ENCODE assay signal across 8 cellular contexts in genomic region chr1:169105434-169106094, GRCh38. TPM values are rescaled to one million over a fixed set of nuclear protein-coding genes. Genes with fewer than 3 reads are reported as not detected.
DNase-seq lines count a peak whose midpoint lies in the region; ATAC-seq, FAIRE-seq and TF ChIP-seq lines count a peak whose summit lies in the region.

No MANE protein-coding gene starts in this region.

- peak overlapping the region; percentile 72 to 85 for H3K4me3 ChIP-seq in mucosa of rectum (ENCODE audit: low read length in 2 of 2)
- H3K4me3 ChIP-seq in upper lobe of left lung, result peak overlapping the region; percentile 65 to 87 (median 74)

- 5% methylated on average over 22 of the region's 47 CpGs; no CpG with 5 or more reads in 1 of the 2 donors for WGBS in upper lobe of left lung, 2 donors

- FAIRE-seq in GM12892 (lab: Jason Lieb, UNC), result peak; percentile 62

- peak; percentile 33 for DNase-seq in AG08396 (ENCODE audit: low spot score)
- peak; percentile 36 for DNase-seq in GM12892 (ENCODE audit: insufficient read length)
- peak; percentile 29 to 59 for DNase-seq in NCI-H1930 (lab: John Stamatoyannopoulos, UW)
- peak; percentile 14 to 28 for DNase-seq in activated CD4-positive, alpha-beta T cell treated with anti-CD3 and anti-CD28 coated beads for 4 hours
- DNase-seq in epithelial cell of prostate (ENCODE audit: low read depth, low spot score), result no peak
- peak; percentile 94 to 95 for DNase-seq in upper lobe of left lung

- H3K9me3 ChIP-seq in mucosa of rectum (ENCODE audit: control insufficient read depth in 2 of 2, low read length in 2 of 2) (no peaks in the 10 kb centered on the region), upper lobe of left lung (no peaks in the 10 kb centered on the region)

- H3K36me3 ChIP-seq in mucosa of rectum (ENCODE audit: control insufficient read depth in 2 of 2, insufficient read depth in 2 of 2, low read length in 2 of 2) (peaks cover 0 to 6% of the 10 kb centered on the region in 2 donors), upper lobe of left lung (no peaks in the 10 kb centered on the region)

- peak overlapping the region; percentile 75 for H3K27ac ChIP-seq in epithelial cell of prostate
- peak overlapping the region; percentile 85 to 92 for H3K27ac ChIP-seq in mucosa of rectum (ENCODE audit: low read depth in 2 of 2, low read length in 2 of 2)
- H3K27ac ChIP-seq in upper lobe of left lung, result peak overlapping the region; percentile 86 to 95 (median 92)

- H3K27me3 ChIP-seq in mucosa of rectum (ENCODE audit: control insufficient read depth in 2 of 2, insufficient read depth in 2 of 2, low read length in 2 of 2) (no peaks in the 10 kb centered on the region), upper lobe of left lung (peaks cover 0 to 4% (median 0%) of the 10 kb centered on the region in 4 donors)

- ATAC-seq in HG02852 (IDR thresholded peaks at IDR 0.05; ENCODE audit: unreplicated experiment) (peak; percentile 37), upper lobe of left lung (ENCODE audit: low FRiP score in 2 of 2) (peak; percentile 65 to 82)

- H3K4me1 ChIP-seq in mucosa of rectum (ENCODE audit: control insufficient read depth in 2 of 2, insufficient read depth in 2 of 2, low read length in 2 of 2), result peaks cover 45 to 60% of the 10 kb centered on the region in 2 donors
- H3K4me1 ChIP-seq in upper lobe of left lung, result peaks cover 22 to 36% (median 27%) of the 10 kb centered on the region in 4 donors

- H3K9ac ChIP-seq in mucosa of rectum (ENCODE audit: low read depth in 1 of 2, low read length in 2 of 2), result peak overlapping the region; percentile 63 to 69

- TF ChIP-seq EP300 in upper lobe of left lung (IDR thresholded peaks at IDR 0.05), result peak in 2 of 4 donors; percentile 2 to 82

- TF ChIP-seq POLR2A in GM12892 (IDR thresholded peaks at IDR 0.05; ENCODE audit: low read depth, low read length) (no peak), upper lobe of left lung (IDR thresholded peaks at IDR 0.05) (no peak)

- peak in 1 of 6 experiments; percentile 10 for TF ChIP-seq CTCF in upper lobe of left lung (IDR thresholded peaks at IDR 0.05)

RNA-seq across cellular contexts. Expression of gene ATP1B1, which starts 0.9 kb away (rescaled TPM):
- polyA plus RNA-seq in GM12892 (2012; ENCODE audit: missing spikeins), result 27.3 TPM
- 100 to 1,000 TPM in 5 of 6 donors, 10 to 100 TPM in 1; 31.4 to 309 (median 172) TPM for total RNA-seq in upper lobe of left lung
